ENCODE assay signal across 1 cellular context in genomic region chr1:235160965-235161684, GRCh38.
TF ChIP-seq lines count a peak whose summit lies in the region.

A gene with protein sequence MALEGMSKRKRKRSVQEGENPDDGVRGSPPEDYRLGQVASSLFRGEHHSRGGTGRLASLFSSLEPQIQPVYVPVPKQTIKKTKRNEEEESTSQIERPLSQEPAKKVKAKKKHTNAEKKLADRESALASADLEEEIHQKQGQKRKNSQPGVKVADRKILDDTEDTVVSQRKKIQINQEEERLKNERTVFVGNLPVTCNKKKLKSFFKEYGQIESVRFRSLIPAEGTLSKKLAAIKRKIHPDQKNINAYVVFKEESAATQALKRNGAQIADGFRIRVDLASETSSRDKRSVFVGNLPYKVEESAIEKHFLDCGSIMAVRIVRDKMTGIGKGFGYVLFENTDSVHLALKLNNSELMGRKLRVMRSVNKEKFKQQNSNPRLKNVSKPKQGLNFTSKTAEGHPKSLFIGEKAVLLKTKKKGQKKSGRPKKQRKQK (minus strand): TSS chr1:235161250. CDS start chr1:235161226, 24 bp downstream.

TF ChIP-seq in GM12878, 131 proteins besides CTCF, POLR2A, EP300 and RAD21 (continued from another document and continues in another):
- TF ChIP-seq, protein P1, sequence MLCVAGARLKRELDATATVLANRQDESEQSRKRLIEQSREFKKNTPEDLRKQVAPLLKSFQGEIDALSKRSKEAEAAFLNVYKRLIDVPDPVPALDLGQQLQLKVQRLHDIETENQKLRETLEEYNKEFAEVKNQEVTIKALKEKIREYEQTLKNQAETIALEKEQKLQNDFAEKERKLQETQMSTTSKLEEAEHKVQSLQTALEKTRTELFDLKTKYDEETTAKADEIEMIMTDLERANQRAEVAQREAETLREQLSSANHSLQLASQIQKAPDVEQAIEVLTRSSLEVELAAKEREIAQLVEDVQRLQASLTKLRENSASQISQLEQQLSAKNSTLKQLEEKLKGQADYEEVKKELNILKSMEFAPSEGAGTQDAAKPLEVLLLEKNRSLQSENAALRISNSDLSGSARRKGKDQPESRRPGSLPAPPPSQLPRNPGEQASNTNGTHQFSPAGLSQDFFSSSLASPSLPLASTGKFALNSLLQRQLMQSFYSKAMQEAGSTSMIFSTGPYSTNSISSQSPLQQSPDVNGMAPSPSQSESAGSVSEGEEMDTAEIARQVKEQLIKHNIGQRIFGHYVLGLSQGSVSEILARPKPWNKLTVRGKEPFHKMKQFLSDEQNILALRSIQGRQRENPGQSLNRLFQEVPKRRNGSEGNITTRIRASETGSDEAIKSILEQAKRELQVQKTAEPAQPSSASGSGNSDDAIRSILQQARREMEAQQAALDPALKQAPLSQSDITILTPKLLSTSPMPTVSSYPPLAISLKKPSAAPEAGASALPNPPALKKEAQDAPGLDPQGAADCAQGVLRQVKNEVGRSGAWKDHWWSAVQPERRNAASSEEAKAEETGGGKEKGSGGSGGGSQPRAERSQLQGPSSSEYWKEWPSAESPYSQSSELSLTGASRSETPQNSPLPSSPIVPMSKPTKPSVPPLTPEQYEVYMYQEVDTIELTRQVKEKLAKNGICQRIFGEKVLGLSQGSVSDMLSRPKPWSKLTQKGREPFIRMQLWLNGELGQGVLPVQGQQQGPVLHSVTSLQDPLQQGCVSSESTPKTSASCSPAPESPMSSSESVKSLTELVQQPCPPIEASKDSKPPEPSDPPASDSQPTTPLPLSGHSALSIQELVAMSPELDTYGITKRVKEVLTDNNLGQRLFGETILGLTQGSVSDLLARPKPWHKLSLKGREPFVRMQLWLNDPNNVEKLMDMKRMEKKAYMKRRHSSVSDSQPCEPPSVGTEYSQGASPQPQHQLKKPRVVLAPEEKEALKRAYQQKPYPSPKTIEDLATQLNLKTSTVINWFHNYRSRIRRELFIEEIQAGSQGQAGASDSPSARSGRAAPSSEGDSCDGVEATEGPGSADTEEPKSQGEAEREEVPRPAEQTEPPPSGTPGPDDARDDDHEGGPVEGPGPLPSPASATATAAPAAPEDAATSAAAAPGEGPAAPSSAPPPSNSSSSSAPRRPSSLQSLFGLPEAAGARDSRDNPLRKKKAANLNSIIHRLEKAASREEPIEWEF (IDR thresholded peaks at IDR 0.05; ENCODE audit: insufficient replicate concordance, low read depth, low read length): no peak
- TF ChIP-seq MYC (IDR thresholded peaks at IDR 0.05; ENCODE audit: insufficient read depth, insufficient read length, insufficient replicate concordance, low read length, severe bottlenecking) (no peak), TCF7 (IDR thresholded peaks at IDR 0.05; ENCODE audit: borderline replicate concordance) (no peak), CEBPB (IDR thresholded peaks at IDR 0.05; ENCODE audit: borderline replicate concordance in 1 of 2, low read depth in 2 of 2, low read length in 2 of 2) (no peak), RUNX3 (IDR thresholded peaks at IDR 0.05; ENCODE audit: low read length) (peak; percentile 89), BMI1 (IDR thresholded peaks at IDR 0.05; ENCODE audit: borderline replicate concordance) (no peak), ATF7 (IDR thresholded peaks at IDR 0.05; ENCODE audit: low read depth) (0 out of 2 replicates have a peak, but pooled peaks have one; percentile 29), HDGF (IDR thresholded peaks at IDR 0.05) (peak; percentile 63), EZH2 (IDR thresholded peaks at IDR 0.05; ENCODE audit: borderline replicate concordance, control insufficient read depth, low read depth, low read length) (no peak), NRF1 (conservative IDR thresholded peaks at IDR 0.05; ENCODE audit: low read depth, low read length) (no peak; the same call in 1 of the 2 replicates), ZNF24 (IDR thresholded peaks at IDR 0.05) (no peak), MTA3 (IDR thresholded peaks at IDR 0.05; ENCODE audit: borderline replicate concordance, low read length) (peak; percentile 29; the same call in 1 of the 2 replicates), SPI1 (IDR thresholded peaks at IDR 0.05; ENCODE audit: borderline replicate concordance, insufficient read depth, low read depth, low read length) (peak; percentile 94), KAT2A (conservative IDR thresholded peaks at IDR 0.05; ENCODE audit: control insufficient read depth, low read depth, low read length) (no peak), GATAD2B (conservative IDR thresholded peaks at IDR 0.05; ENCODE audit: low read depth) (peak; percentile 95), KDM1A (IDR thresholded peaks at IDR 0.05; ENCODE audit: borderline replicate concordance) (no peak), CBX5 (IDR thresholded peaks at IDR 0.05; ENCODE audit: low read depth) (0 out of 2 replicates have a peak, but pooled peaks have one; percentile 47), STAT1 (conservative IDR thresholded peaks at IDR 0.05) (no peak), WRNIP1 (IDR thresholded peaks at IDR 0.05; ENCODE audit: borderline replicate concordance, low read depth, low read length) (no peak), EED (IDR thresholded peaks at IDR 0.05; ENCODE audit: low read depth) (peak; percentile 46; the same call in 1 of the 2 replicates), YBX1 (IDR thresholded peaks at IDR 0.05) (no peak), ZNF207 (IDR thresholded peaks at IDR 0.05; ENCODE audit: borderline replicate concordance) (no peak), SUPT20H (IDR thresholded peaks at IDR 0.05; ENCODE audit: borderline replicate concordance, control insufficient read depth, low read depth, low read length) (no peak), RFX5 (IDR thresholded peaks at IDR 0.05; ENCODE audit: low read depth, low read length) (no peak)
- TF ChIP-seq, protein P2, sequence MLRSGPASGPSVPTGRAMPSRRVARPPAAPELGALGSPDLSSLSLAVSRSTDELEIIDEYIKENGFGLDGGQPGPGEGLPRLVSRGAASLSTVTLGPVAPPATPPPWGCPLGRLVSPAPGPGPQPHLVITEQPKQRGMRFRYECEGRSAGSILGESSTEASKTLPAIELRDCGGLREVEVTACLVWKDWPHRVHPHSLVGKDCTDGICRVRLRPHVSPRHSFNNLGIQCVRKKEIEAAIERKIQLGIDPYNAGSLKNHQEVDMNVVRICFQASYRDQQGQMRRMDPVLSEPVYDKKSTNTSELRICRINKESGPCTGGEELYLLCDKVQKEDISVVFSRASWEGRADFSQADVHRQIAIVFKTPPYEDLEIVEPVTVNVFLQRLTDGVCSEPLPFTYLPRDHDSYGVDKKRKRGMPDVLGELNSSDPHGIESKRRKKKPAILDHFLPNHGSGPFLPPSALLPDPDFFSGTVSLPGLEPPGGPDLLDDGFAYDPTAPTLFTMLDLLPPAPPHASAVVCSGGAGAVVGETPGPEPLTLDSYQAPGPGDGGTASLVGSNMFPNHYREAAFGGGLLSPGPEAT (IDR thresholded peaks at IDR 0.05; ENCODE audit: low read depth): 0 out of 2 replicates have a peak, but pooled peaks have one; percentile 55
- TF ChIP-seq, protein P3, sequence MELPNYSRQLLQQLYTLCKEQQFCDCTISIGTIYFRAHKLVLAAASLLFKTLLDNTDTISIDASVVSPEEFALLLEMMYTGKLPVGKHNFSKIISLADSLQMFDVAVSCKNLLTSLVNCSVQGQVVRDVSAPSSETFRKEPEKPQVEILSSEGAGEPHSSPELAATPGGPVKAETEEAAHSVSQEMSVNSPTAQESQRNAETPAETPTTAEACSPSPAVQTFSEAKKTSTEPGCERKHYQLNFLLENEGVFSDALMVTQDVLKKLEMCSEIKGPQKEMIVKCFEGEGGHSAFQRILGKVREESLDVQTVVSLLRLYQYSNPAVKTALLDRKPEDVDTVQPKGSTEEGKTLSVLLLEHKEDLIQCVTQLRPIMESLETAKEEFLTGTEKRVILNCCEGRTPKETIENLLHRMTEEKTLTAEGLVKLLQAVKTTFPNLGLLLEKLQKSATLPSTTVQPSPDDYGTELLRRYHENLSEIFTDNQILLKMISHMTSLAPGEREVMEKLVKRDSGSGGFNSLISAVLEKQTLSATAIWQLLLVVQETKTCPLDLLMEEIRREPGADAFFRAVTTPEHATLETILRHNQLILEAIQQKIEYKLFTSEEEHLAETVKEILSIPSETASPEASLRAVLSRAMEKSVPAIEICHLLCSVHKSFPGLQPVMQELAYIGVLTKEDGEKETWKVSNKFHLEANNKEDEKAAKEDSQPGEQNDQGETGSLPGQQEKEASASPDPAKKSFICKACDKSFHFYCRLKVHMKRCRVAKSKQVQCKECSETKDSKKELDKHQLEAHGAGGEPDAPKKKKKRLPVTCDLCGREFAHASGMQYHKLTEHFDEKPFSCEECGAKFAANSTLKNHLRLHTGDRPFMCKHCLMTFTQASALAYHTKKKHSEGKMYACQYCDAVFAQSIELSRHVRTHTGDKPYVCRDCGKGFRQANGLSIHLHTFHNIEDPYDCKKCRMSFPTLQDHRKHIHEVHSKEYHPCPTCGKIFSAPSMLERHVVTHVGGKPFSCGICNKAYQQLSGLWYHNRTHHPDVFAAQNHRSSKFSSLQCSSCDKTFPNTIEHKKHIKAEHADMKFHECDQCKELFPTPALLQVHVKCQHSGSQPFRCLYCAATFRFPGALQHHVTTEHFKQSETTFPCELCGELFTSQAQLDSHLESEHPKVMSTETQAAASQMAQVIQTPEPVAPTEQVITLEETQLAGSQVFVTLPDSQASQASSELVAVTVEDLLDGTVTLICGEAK (IDR thresholded peaks at IDR 0.05; ENCODE audit: borderline replicate concordance): peak; percentile 86; the same call in 1 of the 2 replicates
- TF ChIP-seq, protein P4, sequence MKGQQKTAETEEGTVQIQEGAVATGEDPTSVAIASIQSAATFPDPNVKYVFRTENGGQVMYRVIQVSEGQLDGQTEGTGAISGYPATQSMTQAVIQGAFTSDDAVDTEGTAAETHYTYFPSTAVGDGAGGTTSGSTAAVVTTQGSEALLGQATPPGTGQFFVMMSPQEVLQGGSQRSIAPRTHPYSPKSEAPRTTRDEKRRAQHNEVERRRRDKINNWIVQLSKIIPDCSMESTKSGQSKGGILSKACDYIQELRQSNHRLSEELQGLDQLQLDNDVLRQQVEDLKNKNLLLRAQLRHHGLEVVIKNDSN (IDR thresholded peaks at IDR 0.05; ENCODE audit: borderline replicate concordance, extremely low read length, insufficient read depth, low read depth, low read length): no peak
- TF ChIP-seq, protein P5, sequence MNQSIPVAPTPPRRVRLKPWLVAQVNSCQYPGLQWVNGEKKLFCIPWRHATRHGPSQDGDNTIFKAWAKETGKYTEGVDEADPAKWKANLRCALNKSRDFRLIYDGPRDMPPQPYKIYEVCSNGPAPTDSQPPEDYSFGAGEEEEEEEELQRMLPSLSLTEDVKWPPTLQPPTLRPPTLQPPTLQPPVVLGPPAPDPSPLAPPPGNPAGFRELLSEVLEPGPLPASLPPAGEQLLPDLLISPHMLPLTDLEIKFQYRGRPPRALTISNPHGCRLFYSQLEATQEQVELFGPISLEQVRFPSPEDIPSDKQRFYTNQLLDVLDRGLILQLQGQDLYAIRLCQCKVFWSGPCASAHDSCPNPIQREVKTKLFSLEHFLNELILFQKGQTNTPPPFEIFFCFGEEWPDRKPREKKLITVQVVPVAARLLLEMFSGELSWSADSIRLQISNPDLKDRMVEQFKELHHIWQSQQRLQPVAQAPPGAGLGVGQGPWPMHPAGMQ (IDR thresholded peaks at IDR 0.05; ENCODE audit: borderline replicate concordance): no peak
- TF ChIP-seq, protein P6, sequence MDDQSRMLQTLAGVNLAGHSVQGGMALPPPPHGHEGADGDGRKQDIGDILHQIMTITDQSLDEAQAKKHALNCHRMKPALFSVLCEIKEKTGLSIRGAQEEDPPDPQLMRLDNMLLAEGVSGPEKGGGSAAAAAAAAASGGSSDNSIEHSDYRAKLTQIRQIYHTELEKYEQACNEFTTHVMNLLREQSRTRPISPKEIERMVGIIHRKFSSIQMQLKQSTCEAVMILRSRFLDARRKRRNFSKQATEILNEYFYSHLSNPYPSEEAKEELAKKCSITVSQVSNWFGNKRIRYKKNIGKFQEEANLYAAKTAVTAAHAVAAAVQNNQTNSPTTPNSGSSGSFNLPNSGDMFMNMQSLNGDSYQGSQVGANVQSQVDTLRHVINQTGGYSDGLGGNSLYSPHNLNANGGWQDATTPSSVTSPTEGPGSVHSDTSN (IDR thresholded peaks at IDR 0.05; ENCODE audit: insufficient replicate concordance, low read depth, low read length): no peak
- TF ChIP-seq, protein P7, sequence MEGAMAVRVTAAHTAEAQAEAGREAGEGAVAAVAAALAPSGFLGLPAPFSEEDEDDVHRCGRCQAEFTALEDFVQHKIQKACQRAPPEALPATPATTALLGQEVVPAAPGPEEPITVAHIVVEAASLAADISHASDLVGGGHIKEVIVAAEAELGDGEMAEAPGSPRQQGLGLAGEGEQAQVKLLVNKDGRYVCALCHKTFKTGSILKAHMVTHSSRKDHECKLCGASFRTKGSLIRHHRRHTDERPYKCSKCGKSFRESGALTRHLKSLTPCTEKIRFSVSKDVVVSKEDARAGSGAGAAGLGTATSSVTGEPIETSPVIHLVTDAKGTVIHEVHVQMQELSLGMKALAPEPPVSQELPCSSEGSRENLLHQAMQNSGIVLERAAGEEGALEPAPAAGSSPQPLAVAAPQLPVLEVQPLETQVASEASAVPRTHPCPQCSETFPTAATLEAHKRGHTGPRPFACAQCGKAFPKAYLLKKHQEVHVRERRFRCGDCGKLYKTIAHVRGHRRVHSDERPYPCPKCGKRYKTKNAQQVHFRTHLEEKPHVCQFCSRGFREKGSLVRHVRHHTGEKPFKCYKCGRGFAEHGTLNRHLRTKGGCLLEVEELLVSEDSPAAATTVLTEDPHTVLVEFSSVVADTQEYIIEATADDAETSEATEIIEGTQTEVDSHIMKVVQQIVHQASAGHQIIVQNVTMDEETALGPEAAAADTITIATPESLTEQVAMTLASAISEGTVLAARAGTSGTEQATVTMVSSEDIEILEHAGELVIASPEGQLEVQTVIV (IDR thresholded peaks at IDR 0.05; ENCODE audit: borderline replicate concordance, partially characterized antibody): peak; percentile 96
- TF ChIP-seq, protein P8, sequence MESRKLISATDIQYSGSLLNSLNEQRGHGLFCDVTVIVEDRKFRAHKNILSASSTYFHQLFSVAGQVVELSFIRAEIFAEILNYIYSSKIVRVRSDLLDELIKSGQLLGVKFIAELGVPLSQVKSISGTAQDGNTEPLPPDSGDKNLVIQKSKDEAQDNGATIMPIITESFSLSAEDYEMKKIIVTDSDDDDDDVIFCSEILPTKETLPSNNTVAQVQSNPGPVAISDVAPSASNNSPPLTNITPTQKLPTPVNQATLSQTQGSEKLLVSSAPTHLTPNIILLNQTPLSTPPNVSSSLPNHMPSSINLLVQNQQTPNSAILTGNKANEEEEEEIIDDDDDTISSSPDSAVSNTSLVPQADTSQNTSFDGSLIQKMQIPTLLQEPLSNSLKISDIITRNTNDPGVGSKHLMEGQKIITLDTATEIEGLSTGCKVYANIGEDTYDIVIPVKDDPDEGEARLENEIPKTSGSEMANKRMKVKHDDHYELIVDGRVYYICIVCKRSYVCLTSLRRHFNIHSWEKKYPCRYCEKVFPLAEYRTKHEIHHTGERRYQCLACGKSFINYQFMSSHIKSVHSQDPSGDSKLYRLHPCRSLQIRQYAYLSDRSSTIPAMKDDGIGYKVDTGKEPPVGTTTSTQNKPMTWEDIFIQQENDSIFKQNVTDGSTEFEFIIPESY (IDR thresholded peaks at IDR 0.05): no peak
